In the genomic region with DNA sequence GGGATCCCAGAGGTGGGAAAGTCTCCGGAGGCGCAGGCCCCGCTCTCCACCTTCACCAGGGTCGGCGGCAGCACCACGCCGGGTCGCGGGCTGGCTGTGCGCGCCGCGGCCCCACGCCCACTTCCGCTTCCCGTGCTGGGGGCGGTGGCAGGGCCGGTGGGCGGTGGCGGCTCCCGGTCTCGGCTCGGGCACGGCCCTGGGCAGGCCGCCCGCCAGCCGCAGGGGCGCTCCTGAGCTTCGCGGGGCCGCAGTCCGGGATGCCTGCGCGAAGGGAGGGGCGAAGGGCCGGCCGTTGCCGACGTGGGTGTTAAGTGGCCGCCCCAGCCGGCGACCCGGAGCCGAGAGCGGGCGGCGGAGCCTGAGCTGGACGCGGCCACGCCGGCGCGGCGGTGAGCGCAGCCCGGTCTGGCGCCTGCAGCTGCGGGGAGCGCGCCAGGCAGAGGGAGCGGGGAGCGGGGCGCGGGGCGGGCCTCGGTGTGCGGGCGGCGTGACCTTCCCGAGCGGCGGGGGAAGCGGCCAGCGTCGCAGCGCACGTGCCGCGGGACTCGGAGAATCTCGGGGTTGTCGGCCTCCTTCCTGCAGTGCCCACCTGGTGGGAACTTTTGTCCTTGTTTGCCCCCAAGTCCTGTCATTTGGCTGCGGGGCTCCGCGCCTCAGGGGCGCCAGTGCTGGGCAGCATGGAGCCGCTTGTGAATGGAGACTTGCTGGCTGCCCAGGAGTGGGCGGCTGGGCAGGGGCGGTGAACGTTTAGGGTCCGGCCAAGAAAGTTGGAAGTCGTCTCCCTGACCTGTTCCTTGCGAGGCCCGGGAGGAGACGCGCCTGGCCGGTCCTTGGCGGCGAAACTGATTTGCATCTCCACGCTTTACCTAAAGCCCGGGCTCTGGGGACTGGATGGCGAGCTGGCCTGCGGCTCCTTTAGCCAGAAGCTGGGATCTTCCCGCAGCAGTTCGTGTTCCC, we compare ENCODE assay signal across 8 cellular contexts. TPM values are rescaled to one million over a fixed set of nuclear protein-coding genes. Genes with fewer than 3 reads are reported as not detected.
DNase-seq lines count a peak whose midpoint lies in the region; ATAC-seq and TF ChIP-seq lines count a peak whose summit lies in the region.

A gene (plus strand): TSS at position 337 of the 957 bp plus-strand sequence. CDS start 3,616 bp downstream, outside the sequence.

- H3K9ac ChIP-seq in colonic mucosa (ENCODE audit: low read depth in 2 of 2, low read length in 2 of 2), result peak within 1 kb of the TSS; percentile 84 to 86

- H3K36me3 ChIP-seq in colonic mucosa, result no peaks in the 10 kb centered on the region

- H3K9me3 ChIP-seq in colonic mucosa, result no peaks in the 10 kb centered on the region

- peak within 1 kb of the TSS; percentile 79 for H3K4me3 ChIP-seq in colonic mucosa

- TF ChIP-seq CTCF in colonic mucosa (IDR thresholded peaks at IDR 0.05), result no peak

- H3K4me1 ChIP-seq in colonic mucosa, result no peaks in the 10 kb centered on the region

- in situ Hi-C loops in ACHN (cut with HindIII; ENCODE audit: low pct_ligation_motif_present, low pct_unique_long_range_greater_than_20kb, low sequenced_read_pairs), result no loop called here

- intact Hi-C loops in colonic mucosa (cut with DNase I), result loop anchor here (10.0 kb wide), 1 partner anchor 265 kb away; no protein-coding TSS in a partner anchor

- H3K27ac ChIP-seq in colonic mucosa, result peak within 1 kb of the TSS; percentile 87
- peak within 1 kb of the TSS; percentile 62 for H3K27ac ChIP-seq in layer of hippocampus (ENCODE audit: low read depth, low read length)

- ATAC-seq in GM18511 (IDR thresholded peaks at IDR 0.05; ENCODE audit: unreplicated experiment) (peak; percentile 90), HG02973 (IDR thresholded peaks at IDR 0.05; ENCODE audit: unreplicated experiment) (peak; percentile 73)

- no peaks in the 10 kb centered on the region for H3K27me3 ChIP-seq in colonic mucosa
- no peaks in the 10 kb centered on the region for H3K27me3 ChIP-seq in layer of hippocampus (ENCODE audit: control insufficient read depth, insufficient read depth, low read length)

- peak; percentile 84 for DNase-seq in ACHN
- peak; percentile 25 for DNase-seq in NCI-H2196 treated with DMSO at 0.1 percent for 48 hours (lab: John Stamatoyannopoulos, UW; ENCODE audit: unreplicated experiment)
- DNase-seq in activated CD4-positive, alpha-beta T cell treated with anti-CD3 and anti-CD28 coated beads for 24 hours (ENCODE audit: low read depth in 2 of 2), result peak; percentile 49 to 65
- peak; percentile 78 for DNase-seq in colonic mucosa
- peak; percentile 61 to 70 for DNase-seq in stimulated activated CD4-positive, alpha-beta T cell treated with anti-CD3 and anti-CD28 coated beads, Interleukin-1b, Interleukin-23, amount 100 ng/mL, for 4 hours (ENCODE audit: low read depth in 2 of 2)

RNA-seq across cellular contexts. Expression of the gene that starts here (rescaled TPM):
- total RNA-seq in colonic mucosa, result 10 to 100 TPM in 1 of 2 donors, 1 to 10 TPM in 1; 6.8 to 14.5 TPM

Comparison
In these comparisons a context has a peak if more than half of its experiments do, and no peak if none do; other contexts are left out.
1. Peak in every context shown above with its lines: DNase-seq, ATAC-seq, H3K4me3 ChIP-seq and H3K27ac ChIP-seq.
2. DNase-seq: peak in every context shown above with its lines; median percentile 84 in ACHN; 78 in colonic mucosa; 66 in stimulated activated CD4-positive, alpha-beta T cell treated with anti-CD3 and anti-CD28 coated beads, Interleukin-1b, Interleukin-23, amount 100 ng/mL, for 4 hours; 57 in activated CD4-positive, alpha-beta T cell treated with anti-CD3 and anti-CD28 coated beads for 24 hours; 25 in NCI-H2196 treated with DMSO at 0.1 percent for 48 hours.